Comparison of ENCODE assay signal across 7 cellular contexts in the genomic region with DNA sequence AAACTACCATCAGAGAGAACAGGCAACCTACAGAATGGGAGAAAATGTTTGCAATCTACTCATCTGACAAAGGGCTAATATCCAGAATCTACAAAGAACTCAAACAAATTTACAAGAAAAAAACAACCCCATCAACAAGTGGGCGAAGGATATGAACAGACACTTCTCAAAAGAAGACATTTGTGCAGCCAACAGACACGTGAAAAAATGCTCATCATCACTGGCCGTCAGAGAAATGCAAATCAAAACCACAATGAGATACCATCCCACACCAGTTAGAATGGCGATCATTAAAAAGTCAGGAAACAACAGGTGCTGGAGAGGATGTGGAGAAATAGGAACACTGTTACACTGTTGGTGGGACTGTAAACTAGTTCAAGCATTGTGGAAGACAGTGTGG. TPM values are rescaled to one million over a fixed set of nuclear protein-coding genes. Genes with fewer than 3 reads are reported as not detected.
"Had no signal": no experiment of that assay in that cellular context is flagged by ENCODE, and none has a peak within 500 bp of the region (broad histone marks: within the 10 kb centered on the region; RNA-seq: fewer than 3 reads in every experiment).

No MANE protein-coding gene starts in this region.

RNA-seq across cellular contexts. Expression of gene VPREB1, which starts 51.6 kb away (rescaled TPM):
- total RNA-seq: GM23248, GM23338, H1, H4, H7, H9, HFFc6 had no signal
- polyA plus RNA-seq: GM23248, GM23338, H1 had no signal
